In the genomic region with DNA sequence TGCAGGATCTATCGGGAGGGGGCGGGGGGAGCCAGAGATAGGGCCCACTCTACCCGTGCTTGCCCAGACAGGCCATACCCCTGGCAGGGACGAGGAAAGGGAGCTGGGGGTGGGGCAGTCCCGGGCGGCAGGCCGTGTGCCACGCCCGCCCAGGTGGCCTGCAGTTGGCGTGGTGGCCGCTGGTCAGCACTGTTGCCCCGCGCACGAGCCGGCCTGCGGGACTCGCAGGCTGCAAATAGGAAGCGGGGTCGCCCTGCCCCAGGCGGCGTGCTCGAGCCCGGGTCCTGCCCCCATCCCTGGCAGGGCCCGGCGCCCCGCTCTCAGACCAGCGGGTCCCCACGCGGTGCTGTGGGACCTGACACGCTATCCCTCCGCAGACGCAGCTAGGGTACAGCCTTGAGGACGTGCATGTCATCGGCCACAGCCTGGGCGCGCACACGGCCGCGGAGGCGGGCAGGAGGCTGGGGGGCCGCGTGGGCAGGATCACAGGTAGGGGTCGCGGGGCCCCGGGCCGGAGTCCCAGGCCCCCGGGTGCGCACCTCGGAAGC, we compare ENCODE assay signal across 9 cellular contexts. TPM values are rescaled to one million over a fixed set of nuclear protein-coding genes. Genes with fewer than 3 reads are reported as not detected.
DNase-seq lines count a peak whose midpoint lies in the region; TF ChIP-seq lines count a peak whose summit lies in the region.
"Had no signal": no experiment of that assay in that cellular context is flagged by ENCODE, and none has a peak within 500 bp of the region (broad histone marks: within the 10 kb centered on the region; RNA-seq: fewer than 3 reads in every experiment).

No MANE protein-coding gene starts in this region.

- H3K36me3 Mint-ChIP-seq in neural crest cell (ENCODE audit: low read depth) = no peaks in the 10 kb centered on the region
- no peaks in the 10 kb centered on the region for H3K36me3 Mint-ChIP-seq in activated naive CD4-positive, alpha-beta T cell treated with anti-CD3 and anti-CD28 coated beads, Interleukin-2, amount 10 ng/mL, durations not matched to agents 7 days and 5 days
- H3K36me3 Mint-ChIP-seq: naive thymus-derived CD4-positive, alpha-beta T cell had no signal

- no peaks in the 10 kb centered on the region for H3K36me3 ChIP-seq in BE2C

- TF ChIP-seq CTCF in BE2C (IDR thresholded peaks at IDR 0.05; ENCODE audit: low read depth, low read length) (no peak), foreskin fibroblast (IDR thresholded peaks at IDR 0.05; ENCODE audit: low read depth, low read length) (peak; percentile 3), neural crest cell (conservative IDR thresholded peaks at IDR 0.05) (peak; percentile 66)

- CTCF ChIA-PET in activated naive CD4-positive, alpha-beta T cell treated with anti-CD3 and anti-CD28 coated beads, Interleukin-2, amount 10 ng/mL, durations not matched to agents 7 days and 5 days (lab: Charles Lee) = interaction anchor here (0.7 kb wide), 1 partner anchor 162 kb away, joined by 3 read pairs; no protein-coding TSS in a partner anchor

- no peak overlapping the region for H3K4me3 Mint-ChIP-seq in neural crest cell
- no peak overlapping the region for H3K4me3 Mint-ChIP-seq in activated naive CD4-positive, alpha-beta T cell treated with anti-CD3 and anti-CD28 coated beads, Interleukin-2, amount 10 ng/mL, durations not matched to agents 7 days and 5 days
- H3K4me3 Mint-ChIP-seq: naive thymus-derived CD4-positive, alpha-beta T cell had no signal

- H3K9me3 ChIP-seq in BE2C = no peaks in the 10 kb centered on the region

- no peak overlapping the region for H3K27ac Mint-ChIP-seq in neural crest cell (ENCODE audit: unreplicated experiment)
- no peak overlapping the region for H3K27ac Mint-ChIP-seq in activated naive CD4-positive, alpha-beta T cell treated with anti-CD3 and anti-CD28 coated beads, Interleukin-2, amount 10 ng/mL, durations not matched to agents 7 days and 5 days
- H3K27ac Mint-ChIP-seq: naive thymus-derived CD4-positive, alpha-beta T cell had no signal

- peaks cover 17% of the 10 kb centered on the region for H3K27me3 Mint-ChIP-seq in neural crest cell (ENCODE audit: low read depth)
- peaks cover 26% of the 10 kb centered on the region for H3K27me3 Mint-ChIP-seq in activated naive CD4-positive, alpha-beta T cell treated with anti-CD3 and anti-CD28 coated beads, Interleukin-2, amount 10 ng/mL, durations not matched to agents 7 days and 5 days

- H3K4me1 Mint-ChIP-seq in neural crest cell = peaks cover 16% of the 10 kb centered on the region
- no peaks in the 10 kb centered on the region for H3K4me1 Mint-ChIP-seq in activated naive CD4-positive, alpha-beta T cell treated with anti-CD3 and anti-CD28 coated beads, Interleukin-2, amount 10 ng/mL, durations not matched to agents 7 days and 5 days

- no peaks in the 10 kb centered on the region for H3K4me1 ChIP-seq in BE2C

- H3K27me3 ChIP-seq in BE2C = peaks cover 10% of the 10 kb centered on the region

- no peaks in the 10 kb centered on the region for H3K9me3 Mint-ChIP-seq in neural crest cell
- no peaks in the 10 kb centered on the region for H3K9me3 Mint-ChIP-seq in activated naive CD4-positive, alpha-beta T cell treated with anti-CD3 and anti-CD28 coated beads, Interleukin-2, amount 10 ng/mL, durations not matched to agents 7 days and 5 days

- no peak overlapping the region for H3K4me3 ChIP-seq in BE2C (ENCODE audit: low read depth, low read length)
- H3K4me3 ChIP-seq in foreskin fibroblast (ENCODE audit: low read depth in 1 of 2, low read length in 2 of 2) = peak overlapping the region in 1 of 2 donors; percentile 15

- DNase-seq in BE2C (peak; percentile 25), NCI-H460 (ENCODE audit: extremely low read depth, low read depth) (peak; percentile 33), foreskin fibroblast (no peak), neural crest cell (ENCODE audit: low read depth, low spot score) (peak; percentile 53), GM19240 (ENCODE audit: insufficient read length, low spot score) (no peak), SKM-1 (lab: John Stamatoyannopoulos, UW; ENCODE audit: unreplicated experiment) (no peak)
- no peak for DNase-seq in activated naive CD4-positive, alpha-beta T cell treated with anti-CD3 and anti-CD28 coated beads, Interleukin-2, amount 10 ng/mL, durations not matched to agents 7 days and 5 days
- no peak for DNase-seq in stimulated activated CD4-positive, alpha-beta T cell treated with anti-CD3 and anti-CD28 coated beads, Interleukin-4, amount 100 ng/mL, for 1 hour
- DNase-seq: naive thymus-derived CD4-positive, alpha-beta T cell had no signal

RNA-seq across cellular contexts. Expression of a gene that starts 6.7 kb away (rescaled TPM):
- not detected for polyA plus RNA-seq in BE2C (2012; ENCODE audit: insufficient read depth, insufficient read length, low read depth)
- not detected in 2 replicates for total RNA-seq in NCI-H460 (2014; rRNA removed; shearing (Covaris generic))
- not detected in 2 replicates for polyA plus RNA-seq in NCI-H460 (2014; cell fraction: nucleus; rRNA removed)
- not detected in 2 replicates for total RNA-seq in neural crest cell
- total RNA-seq: naive thymus-derived CD4-positive, alpha-beta T cell had no signal
- polyA plus RNA-seq: naive thymus-derived CD4-positive, alpha-beta T cell had no signal

RNA-seq across cellular contexts. Expression of a gene that starts 36.7 kb away (rescaled TPM):
- not detected for polyA plus RNA-seq in BE2C (2012; ENCODE audit: insufficient read depth, insufficient read length, low read depth)
- total RNA-seq in NCI-H460 (2014; rRNA removed; shearing (Covaris generic)) = not detected in 2 replicates
- not detected in 2 replicates for polyA plus RNA-seq in NCI-H460 (2014; cell fraction: nucleus; rRNA removed)
- not detected in 2 replicates for total RNA-seq in neural crest cell
- total RNA-seq: naive thymus-derived CD4-positive, alpha-beta T cell had no signal
- polyA plus RNA-seq: naive thymus-derived CD4-positive, alpha-beta T cell had no signal

Comparison
In these comparisons a context has a peak if more than half of its experiments do, and no peak if none do; other contexts are left out.
1. DNase-seq: peak in BE2C (single experiment), NCI-H460 (single experiment) and neural crest cell (single experiment); none in foreskin fibroblast (0 of 2), activated naive CD4-positive, alpha-beta T cell treated with anti-CD3 and anti-CD28 coated beads, Interleukin-2, amount 10 ng/mL, durations not matched to agents 7 days and 5 days (single experiment), stimulated activated CD4-positive, alpha-beta T cell treated with anti-CD3 and anti-CD28 coated beads, Interleukin-4, amount 100 ng/mL, for 1 hour (single experiment), GM19240 (single experiment) and SKM-1 (single experiment).